Comparison of ENCODE assay signal across 18 cellular contexts in genomic region chr9:132201780-132202703, GRCh38. TPM values are rescaled to one million over a fixed set of nuclear protein-coding genes. Genes with fewer than 3 reads are reported as not detected.
A peak's percentile ranks its signal among the peaks of the same experiment; 100 is the strongest.
DNase-seq lines count a peak whose midpoint lies in the region; ATAC-seq, FAIRE-seq and TF ChIP-seq lines count a peak whose summit lies in the region.
"Had no signal": no experiment of that assay in that cellular context is flagged by ENCODE, and none has a peak within 500 bp of the region (broad histone marks: within the 10 kb centered on the region; RNA-seq: fewer than 3 reads in every experiment).

No MANE protein-coding gene starts in this region.

- H3K27ac ChIP-seq in caudate nucleus (ENCODE audit: low read depth, low read length): no peak overlapping the region
- H3K27ac ChIP-seq in pancreas: no peak overlapping the region
- H3K27ac ChIP-seq: gastroesophageal sphincter, upper lobe of right lung had no signal

- H3K27me3 ChIP-seq in pancreas: no peaks in the 10 kb centered on the region
- H3K27me3 ChIP-seq: upper lobe of right lung had no signal

- no peaks in the 10 kb centered on the region for H3K36me3 ChIP-seq in pancreas
- H3K36me3 ChIP-seq: upper lobe of right lung had no signal

- no peaks in the 10 kb centered on the region for H3K9me3 ChIP-seq in pancreas
- H3K9me3 ChIP-seq: Caco-2, upper lobe of right lung had no signal

- 28 to 32% methylated on average over 21 of the region's 21 CpGs for WGBS in pancreas, 2 donors

- ATAC-seq in pancreas: peak in 3 of 4 donors; percentile 40 to 49 (median 46)
- ATAC-seq in GM19328 (IDR thresholded peaks at IDR 0.05; ENCODE audit: unreplicated experiment): no peak
- ATAC-seq in HG03135 (IDR thresholded peaks at IDR 0.05; ENCODE audit: unreplicated experiment): no peak
- ATAC-seq: activated T-helper 17 cell treated with anti-CD3 and anti-CD28 coated beads, Interleukin-2, amount 50 U/mL, for 72 hours; gastroesophageal sphincter; natural killer cell; stimulated activated naive CD8-positive, alpha-beta T cell treated with anti-CD3 and anti-CD28 coated beads, Interleukin-15, amount 100 ng/mL, for 72 hours had no signal

- peak; percentile 19 for DNase-seq in NCI-H2227 (lab: John Stamatoyannopoulos, UW; ENCODE audit: unreplicated experiment)
- DNase-seq in NCI-H2227 treated with DMSO at 0.1 percent for 48 hours (lab: John Stamatoyannopoulos, UW): no peak
- peak; percentile 74 for DNase-seq in NCI-H345 (lab: John Stamatoyannopoulos, UW)
- DNase-seq in caudate nucleus (lab: John Stamatoyannopoulos, UW): peak in 46 of 61 donors; percentile 15 to 92 (median 63)
- DNase-seq in pancreas: peak in 3 of 6 donors; percentile 26 to 53 (median 37)
- DNase-seq in effector CD8-positive, alpha-beta T cell (lab: John Stamatoyannopoulos, UW): no peak
- DNase-seq: amniotic stem cell; Caco-2; mammary epithelial cell; natural killer cell; retina; stimulated activated naive CD8-positive, alpha-beta T cell treated with anti-CD3 and anti-CD28 coated beads, Interleukin-15, amount 100 ng/mL, for 72 hours had no signal

- no peaks in the 10 kb centered on the region for H3K4me1 ChIP-seq in pancreas
- H3K4me1 ChIP-seq: Caco-2, gastroesophageal sphincter, upper lobe of right lung had no signal

- intact Hi-C loops in pancreas (cut with DNase I): no loop called here

- H3K4me3 ChIP-seq in pancreas: no peak overlapping the region
- H3K4me3 ChIP-seq: gastroesophageal sphincter, upper lobe of right lung had no signal

- FAIRE-seq in pancreas (lab: Jason Lieb, UNC): no peak
- FAIRE-seq: endothelial cell of umbilical vein had no signal

- no peak for TF ChIP-seq CTCF in pancreas (IDR thresholded peaks at IDR 0.05)

RNA-seq across cellular contexts. Expression of gene NTNG2, which starts 40.2 kb away (rescaled TPM):
- total RNA-seq in pancreas: 1 to 10 TPM; 1.0 to 6.4 (median 3.6) TPM
- polyA plus RNA-seq in pancreas: 1 to 10 TPM; 1.1 to 1.5 TPM
- total RNA-seq: Caco-2 had no signal

Comparison
In these comparisons a context has a peak if more than half of its experiments do, and no peak if none do; other contexts are left out.
1. DNase-seq: peak in NCI-H2227 (single experiment), NCI-H345 (single experiment) and caudate nucleus (46 of 61); none in NCI-H2227 treated with DMSO at 0.1 percent for 48 hours (single experiment) and effector CD8-positive, alpha-beta T cell (single experiment).
2. ATAC-seq: peak in pancreas (3 of 4); none in GM19328 (single experiment) and HG03135 (single experiment).